8 cellular contexts compared by ENCODE assay signal in genomic region chr9:113621309-113621791, GRCh38.
DNase-seq lines count a peak whose midpoint lies in the region; ATAC-seq and TF ChIP-seq lines count a peak whose summit lies in the region.

No MANE protein-coding gene starts in this region.

- no peak for TF ChIP-seq EP300 in transverse colon (IDR thresholded peaks at IDR 0.05; ENCODE audit: low read depth)

- TF ChIP-seq POLR2A in lower leg skin (IDR thresholded peaks at IDR 0.05) (no peak), transverse colon (IDR thresholded peaks at IDR 0.05) (no peak)

- DNase-seq in activated CD4-positive, CD25-positive, alpha-beta regulatory T cell treated with anti-CD3 and anti-CD28 coated beads, Interleukin-2, amount 50 U/mL, for 72 hours, result peak; percentile 15
- DNase-seq in dermis blood vessel endothelial cell, result peak; percentile 98
- DNase-seq in lower leg skin (ENCODE audit: low spot score in 2 of 2), result peak; percentile 69 to 94
- DNase-seq in transverse colon, result peak; percentile 25

- no peak overlapping the region for H3K4me3 ChIP-seq in lower leg skin (ENCODE audit: low read depth, poor library complexity, severe bottlenecking)
- H3K4me3 ChIP-seq in transverse colon, result no peak overlapping the region

- no peak for TF ChIP-seq CTCF in lower leg skin (IDR thresholded peaks at IDR 0.05)
- TF ChIP-seq CTCF in transverse colon (IDR thresholded peaks at IDR 0.05), result no peak

- H3K27me3 ChIP-seq in transverse colon, result no peaks in the 10 kb centered on the region

- H3K36me3 ChIP-seq in transverse colon, result no peaks in the 10 kb centered on the region

- no peak for ATAC-seq in activated CD4-positive, CD25-positive, alpha-beta regulatory T cell treated with anti-CD3 and anti-CD28 coated beads, Interleukin-2, amount 50 U/mL, for 24 hours
- ATAC-seq in GM19351 (IDR thresholded peaks at IDR 0.05; ENCODE audit: unreplicated experiment) (no peak), HG02970 (IDR thresholded peaks at IDR 0.05; ENCODE audit: low FRiP score, unreplicated experiment) (no peak), HG02798 (IDR thresholded peaks at IDR 0.05; ENCODE audit: poor library complexity, unreplicated experiment) (no peak)

- intact Hi-C loops in lower leg skin (cut with DNase I; ENCODE audit: low total_unique reads) (no loop called here), transverse colon (cut with DNase I; ENCODE audit: low total_unique reads) (no loop called here)

- WGBS in lower leg skin, 2 donors, result 30 to 64% methylated on average over 14 of the region's 14 CpGs
- WGBS in transverse colon (ENCODE audit: low coverage in 1 of 2), 2 donors, result 46% methylated on average over 14 of the region's 14 CpGs; no CpG with 5 or more reads in 1 of the 2 donors

- H3K9me3 ChIP-seq in transverse colon, result no peaks in the 10 kb centered on the region

- peaks cover 8 to 23% (median 14%) of the 10 kb centered on the region in 4 donors for H3K4me1 ChIP-seq in transverse colon

- in situ Hi-C loops in transverse colon (cut with MboI; ENCODE audit: low pct_ligation_motif_present in 1 of 4, low pct_unique_long_range_greater_than_20kb in 1 of 4, low sequenced_read_pairs in 3 of 4), result no loop called here

- H3K27ac ChIP-seq in transverse colon, result peak overlapping the region; percentile 65 to 73 (median 67)

Comparison
In these comparisons a context has a peak if more than half of its experiments do, and no peak if none do; other contexts are left out.
1. DNase-seq: peak in every context shown above with its lines; median percentile 98 in dermis blood vessel endothelial cell; 82 in lower leg skin; 25 in transverse colon; 15 in activated CD4-positive, CD25-positive, alpha-beta regulatory T cell treated with anti-CD3 and anti-CD28 coated beads, Interleukin-2, amount 50 U/mL, for 72 hours.